In genomic region chr13:41059896-41060722, GRCh38 we compare ENCODE assay signal across 8 cellular contexts. TPM values are rescaled to one million over a fixed set of nuclear protein-coding genes. Genes with fewer than 3 reads are reported as not detected.
DNase-seq lines count a peak whose midpoint lies in the region; ATAC-seq and TF ChIP-seq lines count a peak whose summit lies in the region.

No MANE protein-coding gene starts in this region.

- H3K36me3 ChIP-seq in gastroesophageal sphincter = no peaks in the 10 kb centered on the region

- no peaks in the 10 kb centered on the region for H3K9me3 ChIP-seq in gastroesophageal sphincter

- no peak for TF ChIP-seq EP300 in gastroesophageal sphincter (IDR thresholded peaks at IDR 0.05)

- H3K4me3 ChIP-seq in gastroesophageal sphincter = peak overlapping the region; percentile 44 to 80

- peak; percentile 46 for TF ChIP-seq CTCF in LNCAP (IDR thresholded peaks at IDR 0.05)
- TF ChIP-seq CTCF in gastroesophageal sphincter (IDR thresholded peaks at IDR 0.05) = peak in 2 of 4 experiments; percentile 19 to 33

- H3K27me3 ChIP-seq in gastroesophageal sphincter = no peaks in the 10 kb centered on the region

- TF ChIP-seq POLR2A in gastroesophageal sphincter (IDR thresholded peaks at IDR 0.05) = peak; percentile 73 to 82

- DNase-seq in EL (peak; percentile 93), SIG-M5 treated with dmso at 0.1 percent for 504 hours (lab: John Stamatoyannopoulos, UW; ENCODE audit: unreplicated experiment) (peak; percentile 91), non-pigmented ciliary epithelial cell (ENCODE audit: low read depth) (peak; percentile 59), substantia nigra (lab: John Stamatoyannopoulos, UW) (peak; percentile 36 to 90 (median 80))
- DNase-seq in activated naive CD4-positive, alpha-beta T cell (lab: John Stamatoyannopoulos, UW) = peak; percentile 41 to 62 (median 56)

- WGBS in gastroesophageal sphincter (ENCODE audit: low coverage in 1 of 2), 2 donors = 0 to 1% methylated on average over 25 to 44 of the region's 64 CpGs

- ATAC-seq in GM21825 (IDR thresholded peaks at IDR 0.05; ENCODE audit: unreplicated experiment) = peak; percentile 37
- peak; percentile 70 for ATAC-seq in gastroesophageal sphincter

- peaks cover 10 to 71% (median 36%) of the 10 kb centered on the region in 3 donors for H3K4me1 ChIP-seq in gastroesophageal sphincter

- H3K27ac ChIP-seq in gastroesophageal sphincter = peak overlapping the region; percentile 97 to 99 (median 99)
- H3K27ac ChIP-seq in substantia nigra (ENCODE audit: low read depth, low read length, poor library complexity, severe bottlenecking) = peak overlapping the region; percentile 99

RNA-seq across cellular contexts. Expression of gene WBP4, which starts 1.2 kb away (rescaled TPM):
- total RNA-seq in gastroesophageal sphincter = 10 to 100 TPM; 19.3 to 33.1 (median 25.1) TPM

RNA-seq across cellular contexts. Expression of gene ELF1, which starts 41.0 kb away (rescaled TPM):
- total RNA-seq in gastroesophageal sphincter = 10 to 100 TPM; 58.2 to 86.6 (median 69.3) TPM

Comparison
In these comparisons a context has a peak if more than half of its experiments do, and no peak if none do; other contexts are left out.
1. Peak in every context shown above with its lines: DNase-seq, ATAC-seq, H3K4me3 ChIP-seq and H3K27ac ChIP-seq.